23 cellular contexts compared by ENCODE assay signal in the genomic region with DNA sequence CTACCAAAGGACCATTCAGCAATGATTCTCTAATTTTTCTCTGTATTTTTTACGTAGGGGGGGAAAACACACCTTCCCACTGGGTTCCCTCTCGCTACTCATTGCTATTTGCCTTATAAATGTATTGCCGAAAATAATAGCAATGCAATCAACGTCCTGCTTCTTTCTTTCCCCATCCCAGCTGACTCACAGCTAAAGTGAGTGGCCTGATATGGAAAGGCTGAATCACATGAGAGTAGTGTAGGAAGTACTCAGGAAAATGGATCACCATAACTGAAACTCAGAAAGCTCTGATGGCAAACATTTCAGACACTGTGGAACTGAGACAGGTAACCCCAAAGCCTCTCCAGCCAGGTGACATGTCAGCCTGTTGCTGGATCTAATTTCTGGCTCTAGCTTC. TPM values are rescaled to one million over a fixed set of nuclear protein-coding genes. Genes with fewer than 3 reads are reported as not detected.
DNase-seq lines count a peak whose midpoint lies in the region; ATAC-seq, FAIRE-seq and TF ChIP-seq lines count a peak whose summit lies in the region.
"Had no signal": no experiment of that assay in that cellular context is flagged by ENCODE, and none has a peak within 500 bp of the region (broad histone marks: within the 10 kb centered on the region; RNA-seq: fewer than 3 reads in every experiment).

No MANE protein-coding gene starts in this region.

- H3K4me1 ChIP-seq in breast epithelium: no peaks in the 10 kb centered on the region
- H3K4me1 ChIP-seq: ascending aorta had no signal

- H3K36me3 ChIP-seq in breast epithelium: no peaks in the 10 kb centered on the region
- H3K36me3 ChIP-seq: ascending aorta had no signal

- TF ChIP-seq CTCF in MCF 10A (IDR thresholded peaks at IDR 0.05; ENCODE audit: unreplicated experiment) (no peak), breast epithelium (IDR thresholded peaks at IDR 0.05) (no peak), fibroblast of villous mesenchyme (IDR thresholded peaks at IDR 0.05; ENCODE audit: insufficient read depth, low read depth, low read length) (no peak)

- intact Hi-C loops in MCF 10A (cut with micrococcal nuclease): no loop called here
- intact Hi-C loops in breast epithelium (cut with DNase I; ENCODE audit: low total_unique reads): no loop called here

- no peak for ATAC-seq in GM21390 (IDR thresholded peaks at IDR 0.05; ENCODE audit: unreplicated experiment)
- ATAC-seq: A549, GM23338, Panc1 had no signal

- no TSS peak for BruUV-seq in MCF 10A (replicated peaks; lab: Mats Ljungman, UMichigan)

- H3K27ac ChIP-seq in breast epithelium: no peak overlapping the region
- H3K27ac ChIP-seq: A549, ascending aorta had no signal

- POLR2A ChIA-PET in MCF 10A (lab: Yijun Ruan, JAX): interaction anchor here (0.7 to 2.3 kb wide), 2 partner anchors 16 to 796 kb away, joined by 3 to 10 read pairs; no protein-coding TSS in a partner anchor

- no peaks in the 10 kb centered on the region for H3K27me3 ChIP-seq in breast epithelium
- H3K27me3 ChIP-seq: ascending aorta had no signal

- H3K9me3 Mint-ChIP-seq in MCF 10A (ENCODE audit: unreplicated experiment): no peaks in the 10 kb centered on the region
- H3K9me3 Mint-ChIP-seq: activated T-helper 1 cell treated with anti-CD3 and anti-CD28 coated beads, Interleukin-12 subunit alpha, Interleukin-12 subunit beta, Interleukin-2, Interleukin-4 antibody, amounts not matched to agents 30 ng/mL and 10 ng/mL and 1 ng/mL, durations not matched to agents 14 hours and 24 hours and 36 hours; GM23338; memory B cell had no signal

- no peak for FAIRE-seq in urothelium cell line (lab: Jason Lieb, UNC)
- FAIRE-seq: A549, GM12891, GM19239 had no signal

- no peaks in the 10 kb centered on the region for H3K36me3 Mint-ChIP-seq in MCF 10A (ENCODE audit: insufficient read depth, unreplicated experiment)
- H3K36me3 Mint-ChIP-seq: memory B cell had no signal

- H3K4me3 ChIP-seq in breast epithelium (no peak overlapping the region), fibroblast of villous mesenchyme (ENCODE audit: low read depth, low read length) (no peak overlapping the region)
- H3K4me3 ChIP-seq: A549, ascending aorta, GM23338 had no signal

- no peak overlapping the region for H3K4me3 Mint-ChIP-seq in MCF 10A (ENCODE audit: unreplicated experiment)
- H3K4me3 Mint-ChIP-seq: activated T-helper 1 cell treated with anti-CD3 and anti-CD28 coated beads, Interleukin-12 subunit alpha, Interleukin-12 subunit beta, Interleukin-2, Interleukin-4 antibody, amounts not matched to agents 30 ng/mL and 10 ng/mL and 1 ng/mL, durations not matched to agents 14 hours and 24 hours and 36 hours; GM23338; memory B cell had no signal

- DNase-seq in MCF 10A (ENCODE audit: unreplicated experiment): peak; percentile 48
- no peak for DNase-seq in breast epithelium (ENCODE audit: low spot score in 2 of 2)
- DNase-seq in amniotic epithelial cell (ENCODE audit: low read depth): peak; percentile 83
- peak; percentile 32 for DNase-seq in fibroblast of villous mesenchyme (ENCODE audit: low read depth)
- peak; percentile 27 for DNase-seq in urothelium cell line (ENCODE audit: low spot score)
- DNase-seq in activated CD4-positive, CD25-positive, alpha-beta regulatory T cell treated with anti-CD3 and anti-CD28 coated beads, Interleukin-2, amount 50 U/mL, for 72 hours: no peak
- DNase-seq in mesenteric fat pad (ENCODE audit: low spot score): no peak
- DNase-seq: activated CD4-positive, alpha-beta T cell treated with anti-CD3 and anti-CD28 coated beads, Interleukin-2, amount 50 U/mL, for 4 hours; DMS153; NCI-H1048; NCI-H510A treated with DMSO at 0.1 percent for 48 hours; stimulated activated CD4-positive, alpha-beta T cell treated with anti-CD3 and anti-CD28 coated beads, Interleukin-1b, Interleukin-23, amount 100 ng/mL, for 48 hours had no signal

- no peak overlapping the region for H3K27ac Mint-ChIP-seq in MCF 10A (ENCODE audit: low read depth, unreplicated experiment)
- H3K27ac Mint-ChIP-seq: activated T-helper 1 cell treated with anti-CD3 and anti-CD28 coated beads, Interleukin-12 subunit alpha, Interleukin-12 subunit beta, Interleukin-2, Interleukin-4 antibody, amounts not matched to agents 30 ng/mL and 10 ng/mL and 1 ng/mL, durations not matched to agents 14 hours and 24 hours and 36 hours; GM23338; memory B cell; progenitor cell of endocrine pancreas had no signal

- H3K4me1 Mint-ChIP-seq in MCF 10A (ENCODE audit: insufficient read depth, unreplicated experiment): peaks cover 5% of the 10 kb centered on the region

- no peaks in the 10 kb centered on the region for H3K27me3 Mint-ChIP-seq in MCF 10A (ENCODE audit: insufficient read depth, unreplicated experiment)
- H3K27me3 Mint-ChIP-seq: progenitor cell of endocrine pancreas had no signal

- CTCF ChIA-PET in MCF 10A (lab: Yijun Ruan, JAX): interaction anchor here (0.6 kb wide), 1 partner anchor 34 kb away, joined by 3 read pairs; no protein-coding TSS in a partner anchor

- H3K9me3 ChIP-seq in breast epithelium: no peaks in the 10 kb centered on the region
- H3K9me3 ChIP-seq: A549, ascending aorta had no signal

- TF ChIP-seq POLR2A in breast epithelium (IDR thresholded peaks at IDR 0.05): no peak

RNA-seq across cellular contexts. Expression of a gene that starts 49.3 kb away (rescaled TPM):
- total RNA-seq in MCF 10A (2022) (80.7 and 83.9 TPM in 2 replicates), breast epithelium (10 to 100 TPM; 29.1 to 77.7 (median 61.3) TPM), fibroblast of villous mesenchyme (49.0 and 61.7 TPM in 2 replicates), mesenteric fat pad (32.9 TPM)

RNA-seq across cellular contexts. Expression of a gene that starts 54.3 kb away (rescaled TPM):
- not detected in 2 replicates for total RNA-seq in MCF 10A (2022)
- under 1 TPM in 2 of 3 donors, not detected in 1; 0.29 to 0.48 TPM for total RNA-seq in breast epithelium
- total RNA-seq in fibroblast of villous mesenchyme: not detected in 2 replicates
- total RNA-seq in mesenteric fat pad: 0.35 TPM
- total RNA-seq: activated T-helper 1 cell treated with anti-CD3 and anti-CD28 coated beads, Interleukin-12 subunit alpha, Interleukin-12 subunit beta, Interleukin-2, Interleukin-4 antibody, amounts not matched to agents 30 ng/mL and 10 ng/mL and 1 ng/mL, durations not matched to agents 14 hours and 24 hours and 36 hours; ascending aorta; progenitor cell of endocrine pancreas; T-helper 2 cell treated with Interferon-gamma antibody and Interleukin-4, amounts not matched to agents 100 ng/mL and 5 ng/mL, for 36 hours had no signal

RNA-seq across cellular contexts. Expression of a gene that starts 57.4 kb away (rescaled TPM):
- total RNA-seq in MCF 10A (2022) (42.9 and 46.2 TPM in 2 replicates), breast epithelium (10 to 100 TPM; 72.8 to 85.6 (median 81.3) TPM), fibroblast of villous mesenchyme (51.9 and 86.8 TPM in 2 replicates), mesenteric fat pad (94.4 TPM)

Comparison
In these comparisons a context has a peak if more than half of its experiments do, and no peak if none do; other contexts are left out.
1. DNase-seq: peak in MCF 10A (single experiment), amniotic epithelial cell (single experiment), fibroblast of villous mesenchyme (single experiment) and urothelium cell line (single experiment); none in breast epithelium (0 of 2), activated CD4-positive, CD25-positive, alpha-beta regulatory T cell treated with anti-CD3 and anti-CD28 coated beads, Interleukin-2, amount 50 U/mL, for 72 hours (single experiment) and mesenteric fat pad (single experiment).